In genomic region chr2:27798948-27799645, GRCh38 we compare ENCODE assay signal across 10 cellular contexts. TPM values are rescaled to one million over a fixed set of nuclear protein-coding genes. Genes with fewer than 3 reads are reported as not detected.
DNase-seq lines count a peak whose midpoint lies in the region; ATAC-seq, FAIRE-seq and TF ChIP-seq lines count a peak whose summit lies in the region.
"Had no signal": no experiment of that assay in that cellular context is flagged by ENCODE, and none has a peak within 500 bp of the region (broad histone marks: within the 10 kb centered on the region; RNA-seq: fewer than 3 reads in every experiment).

No MANE protein-coding gene starts in this region.

- H3K27ac Mint-ChIP-seq in MCF 10A (ENCODE audit: low read depth, unreplicated experiment), result peak overlapping the region; percentile 68
- H3K27ac Mint-ChIP-seq in activated CD8-positive, alpha-beta memory T cell treated with anti-CD3 and anti-CD28 coated beads, Interleukin-2, amount 10 ng/mL, durations not matched to agents 7 days and 5 days, result no peak overlapping the region
- H3K27ac Mint-ChIP-seq: activated B cell treated with CpG ODN at 0.5 μM for 24 hours; natural killer cell treated with Interleukin-12 subunit alpha and Interleukin-12 subunit beta and Interleukin-15 and Interleukin-18, amount 100 ng/mL, for 72 hours had no signal

- FAIRE-seq in keratinocyte (lab: Jason Lieb, UNC), result peak; percentile 97

- TF ChIP-seq CTCF in MCF 10A (IDR thresholded peaks at IDR 0.05; ENCODE audit: unreplicated experiment), result no peak
- TF ChIP-seq CTCF in keratinocyte (optimal IDR thresholded peaks at IDR 0.05 in 1 of 3, IDR thresholded peaks at IDR 0.05 in 1 of 3, conservative IDR thresholded peaks at IDR 0.05 in 1 of 3; ENCODE audit: extremely low read depth in 1 of 3, insufficient read depth in 2 of 3, low read length in 3 of 3), result no peak
- TF ChIP-seq CTCF in tibial artery (IDR thresholded peaks at IDR 0.05), result no peak

- dilution Hi-C loops in keratinocyte (cut with MboI; ENCODE audit: extremely low pct_ligation_motif_present, low sequenced_read_pairs), result no loop called here

- peak overlapping the region in 1 of 3 experiments; percentile 12 for H3K4me3 ChIP-seq in keratinocyte (ENCODE audit: control insufficient read depth in 2 of 3, extremely low read depth in 1 of 3, insufficient read depth in 2 of 3, low read depth in 1 of 3, low read length in 3 of 3)
- no peak overlapping the region for H3K4me3 ChIP-seq in tibial artery

- H3K9ac ChIP-seq in keratinocyte (ENCODE audit: control insufficient read depth, extremely low read depth, insufficient read depth, low read length), result peak overlapping the region; percentile 62

- H3K4me1 ChIP-seq in keratinocyte (ENCODE audit: control insufficient read depth, extremely low read depth, insufficient read depth, low read length), result peaks cover 35% of the 10 kb centered on the region
- H3K4me1 ChIP-seq in tibial artery, result peaks cover 4 to 68% (median 52%) of the 10 kb centered on the region in 4 donors

- H3K9me3 Mint-ChIP-seq in MCF 10A (ENCODE audit: unreplicated experiment), result no peaks in the 10 kb centered on the region
- no peaks in the 10 kb centered on the region for H3K9me3 Mint-ChIP-seq in activated CD8-positive, alpha-beta memory T cell treated with anti-CD3 and anti-CD28 coated beads, Interleukin-2, amount 10 ng/mL, durations not matched to agents 7 days and 5 days (ENCODE audit: low read depth)
- H3K9me3 Mint-ChIP-seq: activated B cell treated with CpG ODN at 0.5 μM for 24 hours; natural killer cell treated with Interleukin-12 subunit alpha and Interleukin-12 subunit beta and Interleukin-15 and Interleukin-18, amount 100 ng/mL, for 72 hours had no signal

- H3K27me3 ChIP-seq in keratinocyte (ENCODE audit: control insufficient read depth, extremely low read depth, insufficient read depth, low read length) (no peaks in the 10 kb centered on the region), tibial artery (no peaks in the 10 kb centered on the region)

- H3K9me3 ChIP-seq in keratinocyte (ENCODE audit: control insufficient read depth, low read depth, low read length), result no peaks in the 10 kb centered on the region
- H3K9me3 ChIP-seq in tibial artery, result no peaks in the 10 kb centered on the region

- POLR2A ChIA-PET in MCF 10A (lab: Yijun Ruan, JAX), result interaction anchor here (0.6 to 3.0 kb wide), 21 partner anchors 11 to 837 kb away, joined by 3 to 27 read pairs (median 4); partner anchors contain the start of genes BABAM2, FOSL2, MRPL33 and RBKS

- no peak overlapping the region for H3K4me3 Mint-ChIP-seq in MCF 10A (ENCODE audit: unreplicated experiment)
- H3K4me3 Mint-ChIP-seq in activated CD8-positive, alpha-beta memory T cell treated with anti-CD3 and anti-CD28 coated beads, Interleukin-2, amount 10 ng/mL, durations not matched to agents 7 days and 5 days, result no peak overlapping the region
- H3K4me3 Mint-ChIP-seq: activated B cell treated with CpG ODN at 0.5 μM for 24 hours; natural killer cell treated with Interleukin-12 subunit alpha and Interleukin-12 subunit beta and Interleukin-15 and Interleukin-18, amount 100 ng/mL, for 72 hours had no signal

- BruUV-seq in MCF 10A (replicated peaks; lab: Mats Ljungman, UMichigan), result no TSS peak

- ATAC-seq in GM18858 (IDR thresholded peaks at IDR 0.05; ENCODE audit: unreplicated experiment), result no peak
- no peak for ATAC-seq in activated CD8-positive, alpha-beta memory T cell treated with anti-CD3 and anti-CD28 coated beads, Interleukin-2, amount 10 ng/mL, durations not matched to agents 7 days and 5 days
- no peak for ATAC-seq in HG03460 (IDR thresholded peaks at IDR 0.05; ENCODE audit: unreplicated experiment)
- ATAC-seq in HG02840 (IDR thresholded peaks at IDR 0.05; ENCODE audit: low FRiP score, unreplicated experiment), result no peak

- no peaks in the 10 kb centered on the region for H3K36me3 Mint-ChIP-seq in MCF 10A (ENCODE audit: insufficient read depth, unreplicated experiment)
- H3K36me3 Mint-ChIP-seq in activated CD8-positive, alpha-beta memory T cell treated with anti-CD3 and anti-CD28 coated beads, Interleukin-2, amount 10 ng/mL, durations not matched to agents 7 days and 5 days, result peaks cover 1% of the 10 kb centered on the region
- H3K36me3 Mint-ChIP-seq: natural killer cell treated with Interleukin-12 subunit alpha and Interleukin-12 subunit beta and Interleukin-15 and Interleukin-18, amount 100 ng/mL, for 72 hours had no signal

- H3K36me3 ChIP-seq in keratinocyte (ENCODE audit: control insufficient read depth in 2 of 2, extremely low read depth in 1 of 2, insufficient read depth in 2 of 2, low read length in 2 of 2) (no peaks in the 10 kb centered on the region), tibial artery (no peaks in the 10 kb centered on the region)

- intact Hi-C loops in MCF 10A (cut with micrococcal nuclease) (loop anchor here (1.0 to 2.0 kb wide), 6 partner anchors 11 to 593 kb away; partner anchors contain the start of genes BABAM2, FOSL2 and RBKS), tibial artery (cut with DNase I; ENCODE audit: low total_unique reads) (loop anchor here (10.0 kb wide), 1 partner anchor 74 kb away; no protein-coding TSS in a partner anchor)

- H3K27me3 Mint-ChIP-seq in MCF 10A (ENCODE audit: insufficient read depth, unreplicated experiment), result no peaks in the 10 kb centered on the region
- no peaks in the 10 kb centered on the region for H3K27me3 Mint-ChIP-seq in activated CD8-positive, alpha-beta memory T cell treated with anti-CD3 and anti-CD28 coated beads, Interleukin-2, amount 10 ng/mL, durations not matched to agents 7 days and 5 days
- H3K27me3 Mint-ChIP-seq: activated B cell treated with CpG ODN at 0.5 μM for 24 hours; natural killer cell treated with Interleukin-12 subunit alpha and Interleukin-12 subunit beta and Interleukin-15 and Interleukin-18, amount 100 ng/mL, for 72 hours had no signal

- H3K79me2 ChIP-seq in keratinocyte (ENCODE audit: control insufficient read depth, insufficient read depth, low read length), result no peaks in the 10 kb centered on the region

- peaks cover 59% of the 10 kb centered on the region for H3K4me1 Mint-ChIP-seq in MCF 10A (ENCODE audit: insufficient read depth, unreplicated experiment)
- H3K4me1 Mint-ChIP-seq in activated CD8-positive, alpha-beta memory T cell treated with anti-CD3 and anti-CD28 coated beads, Interleukin-2, amount 10 ng/mL, durations not matched to agents 7 days and 5 days, result no peaks in the 10 kb centered on the region
- H3K4me1 Mint-ChIP-seq: activated B cell treated with CpG ODN at 0.5 μM for 24 hours had no signal

- DNase-seq in HT1080 (ENCODE audit: low read depth) (peak; percentile 100), MCF 10A (ENCODE audit: unreplicated experiment) (peak; percentile 98), keratinocyte (ENCODE audit: low read depth, low spot score) (peak; percentile 100), tibial artery (peak; percentile 58 to 85)
- DNase-seq in activated CD8-positive, alpha-beta memory T cell treated with anti-CD3 and anti-CD28 coated beads, Interleukin-2, amount 10 ng/mL, durations not matched to agents 7 days and 5 days, result no peak
- DNase-seq: activated B cell treated with CpG ODN at 0.5 μM for 24 hours had no signal

- H2AFZ ChIP-seq in keratinocyte (ENCODE audit: control insufficient read depth, low read length), result no peak overlapping the region

- H4K20me1 ChIP-seq in keratinocyte (ENCODE audit: control insufficient read depth, extremely low read depth, insufficient read depth, low read length), result no peaks in the 10 kb centered on the region

- no peaks in the 10 kb centered on the region for H3K9me1 ChIP-seq in keratinocyte (ENCODE audit: control insufficient read depth, extremely low read depth, insufficient read depth, low read length)

- CTCF ChIA-PET in MCF 10A (lab: Yijun Ruan, JAX), result interaction anchor here (1.0 kb wide), 1 partner anchor 95 kb away, joined by 3 read pairs; no protein-coding TSS in a partner anchor
- CTCF ChIA-PET in activated CD8-positive, alpha-beta memory T cell treated with anti-CD3 and anti-CD28 coated beads, Interleukin-2, amount 10 ng/mL, durations not matched to agents 7 days and 5 days (lab: Charles Lee), result interaction anchor here (1.1 kb wide), 1 partner anchor 11 kb away, joined by 4 read pairs; no protein-coding TSS in a partner anchor

- peak overlapping the region; percentile 70 for H3K4me2 ChIP-seq in keratinocyte (ENCODE audit: control insufficient read depth, extremely low read depth, insufficient read depth, low read depth, low read length)

- H3K27ac ChIP-seq in keratinocyte (ENCODE audit: control insufficient read depth, insufficient read depth, low read length) (peak overlapping the region; percentile 92), tibial artery (peak overlapping the region; percentile 84 to 85)

RNA-seq across cellular contexts. Expression of gene MRPL33, which starts 27.6 kb away (rescaled TPM):
- 192 and 248 TPM in 2 replicates for total RNA-seq in HT1080 (2014; rRNA removed; shearing (Covaris generic))
- 422 and 471 TPM in 2 replicates for polyA plus RNA-seq in HT1080 (2015; cell fraction: cytosol; rRNA removed)
- polyA plus RNA-seq in HT1080 (2015; cell fraction: nucleus; rRNA removed), result 111 and 126 TPM in 2 replicates
- total RNA-seq in MCF 10A (2022), result 204 and 233 TPM in 2 replicates
- 51.9 to 110 TPM (median 94.4 TPM) in 3 replicates for polyA plus RNA-seq in keratinocyte
- polyA plus RNA-seq in keratinocyte (2011; ENCODE audit: low read depth), result 184 TPM
- polyA plus RNA-seq in keratinocyte (2011; cell fraction: cytosol; rRNA removed), result 99.0 and 109 TPM in 2 replicates
- polyA plus RNA-seq in keratinocyte (2011; cell fraction: nucleus; rRNA removed), result 27.6 and 50.4 TPM in 2 replicates
- polyA plus RNA-seq in keratinocyte (2012; ENCODE audit: low replicate concordance), result 87.9 and 140 TPM in 2 replicates
- polyA minus RNA-seq in keratinocyte, result 0.82 to 7.8 TPM (median 2.7 TPM) in 3 replicates
- polyA minus RNA-seq in keratinocyte (2011; cell fraction: cytosol; rRNA and poly(A)+ RNA removed), result 10.9 TPM
- polyA minus RNA-seq in keratinocyte (2011; cell fraction: nucleus; rRNA and poly(A)+ RNA removed), result 9.3 and 11.8 TPM in 2 replicates
- total RNA-seq in activated CD8-positive, alpha-beta memory T cell treated with anti-CD3 and anti-CD28 coated beads, Interleukin-2, amount 10 ng/mL, durations not matched to agents 7 days and 5 days, result 10 to 100 TPM; 49.0 to 62.0 TPM
